Comparison of ENCODE assay signal across 26 cellular contexts in the genomic region with DNA sequence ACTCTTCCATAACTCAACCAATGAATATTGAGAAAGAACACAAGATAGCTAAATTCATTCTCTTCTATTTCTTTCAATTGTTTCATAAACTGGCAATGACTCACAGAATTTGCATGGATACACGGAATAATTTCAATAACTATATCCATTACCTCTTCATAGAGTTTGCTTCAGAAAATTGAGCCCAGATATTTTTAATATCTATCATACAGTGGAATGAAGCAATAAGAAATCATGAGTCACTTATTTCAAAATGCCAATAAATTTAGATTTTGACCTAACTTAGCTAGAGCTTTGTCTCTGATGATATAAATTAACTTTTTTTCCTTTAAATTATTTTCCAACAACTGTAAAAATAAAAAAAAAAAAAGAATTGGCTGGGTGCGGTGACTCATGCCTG.
"Had no signal": no experiment of that assay in that cellular context is flagged by ENCODE, and none has a peak within 500 bp of the region (broad histone marks: within the 10 kb centered on the region; RNA-seq: fewer than 3 reads in every experiment).

No MANE protein-coding gene starts in this region.

- H3K4me3 ChIP-seq: esophagus squamous epithelium, uterus had no signal

- H3K27ac ChIP-seq: epithelial cell of prostate, esophagus squamous epithelium, neutrophil, uterus had no signal

- H3K27me3 ChIP-seq: esophagus squamous epithelium, neutrophil, uterus had no signal

- DNase-seq: activated CD4-positive, alpha-beta T cell treated with anti-CD3 and anti-CD28 coated beads for 1 hour; activated CD4-positive, alpha-beta T cell treated with anti-CD3 and anti-CD28 coated beads, Interleukin-2, amount 50 U/mL, for 1 hour; activated CD8-positive, alpha-beta memory T cell treated with anti-CD3 and anti-CD28 coated beads, Interleukin-2, amount 10 ng/mL, durations not matched to agents 7 days and 5 days; activated CD8-positive, alpha-beta T cell treated with anti-CD3 and anti-CD28 coated beads, Interleukin-2, amount 10 ng/mL, durations not matched to agents 7 days and 5 days; activated naive CD4-positive, alpha-beta T cell; activated T-cell treated with anti-CD3 and anti-CD28 coated beads, Interleukin-2, amount 50 U/mL, for 48 hours; anterior cingulate cortex; dermis blood vessel endothelial cell; effector CD4-positive, alpha-beta T cell; esophagus squamous epithelium; head of caudate nucleus; hippocampal formation; kidney; left colon; mammary epithelial cell; small intestine; stimulated activated CD4-positive, alpha-beta T cell treated with anti-CD3 and anti-CD28 coated beads, Interleukin-4, amount 100 ng/mL, for 24 hours; substantia nigra; T-helper 2 cell; uterus had no signal

- ATAC-seq: activated CD8-positive, alpha-beta memory T cell treated with anti-CD3 and anti-CD28 coated beads, Interleukin-2, amount 10 ng/mL, durations not matched to agents 7 days and 5 days; activated CD8-positive, alpha-beta T cell treated with anti-CD3 and anti-CD28 coated beads, Interleukin-2, amount 10 ng/mL, durations not matched to agents 7 days and 5 days; activated naive CD4-positive, alpha-beta T cell treated with anti-CD3 and anti-CD28 coated beads, Interleukin-2, amount 50 U/mL, for 72 hours; left colon; sciatic nerve; stimulated activated effector memory CD8-positive, alpha-beta T cell treated with anti-CD3 and anti-CD28 coated beads, Interleukin-12 subunit alpha, Interleukin-12 subunit beta, amount 100 ng/mL, for 72 hours; WTC11 had no signal

- H3K36me3 ChIP-seq: esophagus squamous epithelium, neutrophil, uterus had no signal

- H3K9me3 ChIP-seq: esophagus squamous epithelium, neutrophil, uterus had no signal
